ENCODE assay signal across 14 cellular contexts in genomic region chr5:124410539-124410938, GRCh38.
DNase-seq lines count a peak whose midpoint lies in the region; ATAC-seq and FAIRE-seq lines count a peak whose summit lies in the region.
"Had no signal": no experiment of that assay in that cellular context is flagged by ENCODE, and none has a peak within 500 bp of the region (broad histone marks: within the 10 kb centered on the region; RNA-seq: fewer than 3 reads in every experiment).

No MANE protein-coding gene starts in this region.

- no peak for DNase-seq in GM18507 (ENCODE audit: extremely low spot score, insufficient read length, low read depth)
- DNase-seq in MV-4-11 (lab: John Stamatoyannopoulos, UW) = peak; percentile 69
- DNase-seq in DMS 273 (lab: John Stamatoyannopoulos, UW; ENCODE audit: unreplicated experiment) = no peak
- no peak for DNase-seq in ACHN
- DNase-seq in SIG-M5 treated with dmso at 0.1 percent for 504 hours (lab: John Stamatoyannopoulos, UW; ENCODE audit: unreplicated experiment) = no peak
- DNase-seq in cerebellar cortex (ENCODE audit: low spot score) = no peak
- DNase-seq: activated naive CD4-positive, alpha-beta T cell treated with anti-CD3 and anti-CD28 coated beads, Interleukin-2, amount 10 ng/mL, durations not matched to agents 7 days and 5 days; BE2C; left ventricle myocardium superior; NCI-H1436; ovary; stimulated activated CD4-positive, alpha-beta T cell treated with anti-CD3 and anti-CD28 coated beads, Interleukin-2, amount 100 ng/mL, for 48 hours had no signal

- FAIRE-seq in GM18507 (lab: Jason Lieb, UNC) = peak; percentile 45

- ATAC-seq in GM21367 (IDR thresholded peaks at IDR 0.05; ENCODE audit: unreplicated experiment) (peak; percentile 95), HG02981 (IDR thresholded peaks at IDR 0.05; ENCODE audit: unreplicated experiment) (peak; percentile 87)
- ATAC-seq: left ventricle myocardium superior had no signal

- in situ Hi-C loops in ACHN (cut with HindIII; ENCODE audit: low pct_ligation_motif_present, low pct_unique_long_range_greater_than_20kb, low sequenced_read_pairs) = no loop called here
